Comparison of ENCODE assay signal across 1 cellular context in genomic region chr14:88289214-88289613, GRCh38.
TF ChIP-seq lines count a peak whose summit lies in the region.

No MANE protein-coding gene starts in this region.

TF ChIP-seq in GM23338, 12 proteins besides CTCF, POLR2A, EP300 and RAD21:
- TF ChIP-seq ZNF462 (CRISPR knock-in tag; IDR thresholded peaks at IDR 0.05): no peak
- no peak for TF ChIP-seq EZH2phosphoT487 (IDR thresholded peaks at IDR 0.05; ENCODE audit: unreplicated experiment)
- no peak for TF ChIP-seq POLR2AphosphoS5 (IDR thresholded peaks at IDR 0.05; ENCODE audit: low read depth)
- TF ChIP-seq ETS1 (IDR thresholded peaks at IDR 0.05): no peak
- TF ChIP-seq REST (IDR thresholded peaks at IDR 0.05; ENCODE audit: unreplicated experiment): no peak
- TF ChIP-seq JUNB (IDR thresholded peaks at IDR 0.05; ENCODE audit: unreplicated experiment): no peak
- no peak for TF ChIP-seq STAT1 (IDR thresholded peaks at IDR 0.05; ENCODE audit: unreplicated experiment)
- no peak for TF ChIP-seq ZNF114 (CRISPR knock-in tag; IDR thresholded peaks at IDR 0.05)
- TF ChIP-seq NANOG (IDR thresholded peaks at IDR 0.05; ENCODE audit: borderline replicate concordance): no peak
- no peak for TF ChIP-seq CREB1 (CRISPR knock-in tag; IDR thresholded peaks at IDR 0.05; ENCODE audit: low read depth)
- no peak for TF ChIP-seq EZH2 (IDR thresholded peaks at IDR 0.05; ENCODE audit: low read depth, unreplicated experiment)
- no peak for TF ChIP-seq ZNF331 (CRISPR knock-in tag; IDR thresholded peaks at IDR 0.05; ENCODE audit: low read depth)
